ENCODE assay signal across 1 cellular context in the genomic region with DNA sequence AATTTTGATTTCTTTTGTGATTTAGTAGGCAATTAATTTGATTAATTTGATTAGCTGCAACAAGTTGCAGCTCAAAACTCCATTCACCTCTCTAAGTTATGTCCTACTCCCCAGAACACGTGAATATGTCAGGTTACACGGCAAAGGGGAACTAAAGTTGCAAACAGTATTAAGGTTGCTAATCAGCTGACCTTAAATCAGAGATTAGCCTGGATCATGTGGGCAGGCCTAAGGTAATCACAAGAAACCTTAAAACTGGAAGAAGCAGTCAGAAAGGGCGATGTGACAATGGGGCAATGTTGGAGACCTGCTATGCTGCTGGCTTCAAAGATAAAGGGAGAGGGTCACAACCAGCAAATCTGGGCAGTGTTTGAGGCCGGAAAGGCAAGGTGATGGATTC.
TF ChIP-seq lines count a peak whose summit lies in the region.

No MANE protein-coding gene starts in this region.

TF ChIP-seq in H1, 55 proteins besides CTCF, POLR2A, EP300 and RAD21:
- TF ChIP-seq SIX5 (IDR thresholded peaks at IDR 0.05; ENCODE audit: low read depth, low read length) (no peak), ZNF274 (IDR thresholded peaks at IDR 0.05; ENCODE audit: borderline replicate concordance, extremely low read depth, low read length) (no peak), NRF1 (IDR thresholded peaks at IDR 0.05; ENCODE audit: low read depth, low read length) (no peak), MAFK (IDR thresholded peaks at IDR 0.05; ENCODE audit: low read depth, low read length) (no peak), CEBPB (IDR thresholded peaks at IDR 0.05; ENCODE audit: low read depth, low read length) (no peak), SAP30 (IDR thresholded peaks at IDR 0.05; ENCODE audit: insufficient read depth, insufficient replicate concordance, low read length) (no peak), TBP (IDR thresholded peaks at IDR 0.05; ENCODE audit: low read depth, low read length) (no peak), BCL11A (IDR thresholded peaks at IDR 0.05; ENCODE audit: low read depth in 2 of 2, low read length in 2 of 2) (no peak), TCF12 (IDR thresholded peaks at IDR 0.05; ENCODE audit: low read depth, low read length) (no peak), EGR1 (IDR thresholded peaks at IDR 0.05; ENCODE audit: borderline replicate concordance, low read depth, low read length) (no peak), KDM5A (IDR thresholded peaks at IDR 0.05; ENCODE audit: low read length) (no peak), TAF7 (optimal IDR thresholded peaks at IDR 0.05; ENCODE audit: borderline replicate concordance, low read depth, low read length) (no peak), SIN3A (conservative IDR thresholded peaks at IDR 0.05 in 1 of 2, IDR thresholded peaks at IDR 0.05 in 1 of 2; ENCODE audit: low read depth in 1 of 2, low read length in 2 of 2) (no peak), RBBP5 (IDR thresholded peaks at IDR 0.05; ENCODE audit: borderline replicate concordance, low read depth, low read length) (no peak)
- TF ChIP-seq, protein P1, sequence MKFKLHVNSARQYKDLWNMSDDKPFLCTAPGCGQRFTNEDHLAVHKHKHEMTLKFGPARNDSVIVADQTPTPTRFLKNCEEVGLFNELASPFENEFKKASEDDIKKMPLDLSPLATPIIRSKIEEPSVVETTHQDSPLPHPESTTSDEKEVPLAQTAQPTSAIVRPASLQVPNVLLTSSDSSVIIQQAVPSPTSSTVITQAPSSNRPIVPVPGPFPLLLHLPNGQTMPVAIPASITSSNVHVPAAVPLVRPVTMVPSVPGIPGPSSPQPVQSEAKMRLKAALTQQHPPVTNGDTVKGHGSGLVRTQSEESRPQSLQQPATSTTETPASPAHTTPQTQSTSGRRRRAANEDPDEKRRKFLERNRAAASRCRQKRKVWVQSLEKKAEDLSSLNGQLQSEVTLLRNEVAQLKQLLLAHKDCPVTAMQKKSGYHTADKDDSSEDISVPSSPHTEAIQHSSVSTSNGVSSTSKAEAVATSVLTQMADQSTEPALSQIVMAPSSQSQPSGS (IDR thresholded peaks at IDR 0.05; ENCODE audit: low read length): no peak
- TF ChIP-seq, protein P2, sequence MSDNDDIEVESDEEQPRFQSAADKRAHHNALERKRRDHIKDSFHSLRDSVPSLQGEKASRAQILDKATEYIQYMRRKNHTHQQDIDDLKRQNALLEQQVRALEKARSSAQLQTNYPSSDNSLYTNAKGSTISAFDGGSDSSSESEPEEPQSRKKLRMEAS (IDR thresholded peaks at IDR 0.05): no peak
- TF ChIP-seq, protein P3, sequence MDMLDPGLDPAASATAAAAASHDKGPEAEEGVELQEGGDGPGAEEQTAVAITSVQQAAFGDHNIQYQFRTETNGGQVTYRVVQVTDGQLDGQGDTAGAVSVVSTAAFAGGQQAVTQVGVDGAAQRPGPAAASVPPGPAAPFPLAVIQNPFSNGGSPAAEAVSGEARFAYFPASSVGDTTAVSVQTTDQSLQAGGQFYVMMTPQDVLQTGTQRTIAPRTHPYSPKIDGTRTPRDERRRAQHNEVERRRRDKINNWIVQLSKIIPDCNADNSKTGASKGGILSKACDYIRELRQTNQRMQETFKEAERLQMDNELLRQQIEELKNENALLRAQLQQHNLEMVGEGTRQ (IDR thresholded peaks at IDR 0.05; ENCODE audit: low read length): no peak
